ENCODE assay signal across 14 cellular contexts in genomic region chr12:12673296-12673695, GRCh38. TPM values are rescaled to one million over a fixed set of nuclear protein-coding genes. Genes with fewer than 3 reads are reported as not detected.
A peak's percentile ranks its signal among the peaks of the same experiment; 100 is the strongest.
DNase-seq lines count a peak whose midpoint lies in the region; ATAC-seq and TF ChIP-seq lines count a peak whose summit lies in the region.
"Had no signal": no experiment of that assay in that cellular context is flagged by ENCODE, and none has a peak within 500 bp of the region (broad histone marks: within the 10 kb centered on the region; RNA-seq: fewer than 3 reads in every experiment).

No MANE protein-coding gene starts in this region.

- no peak for TF ChIP-seq CTCF in MCF 10A (IDR thresholded peaks at IDR 0.05; ENCODE audit: unreplicated experiment)

- BruUV-seq in MCF 10A (replicated peaks; lab: Mats Ljungman, UMichigan), result no TSS peak

- intact Hi-C loops in MCF 10A (cut with micrococcal nuclease), result no loop called here

- peak; percentile 59 for DNase-seq in activated CD8-positive, alpha-beta memory T cell treated with anti-CD3 and anti-CD28 coated beads, Interleukin-2, amount 50 U/mL, for 48 hours
- no peak for DNase-seq in activated CD8-positive, alpha-beta memory T cell treated with anti-CD3 and anti-CD28 coated beads, Interleukin-2, amount 50 U/mL, for 4 hours
- DNase-seq in stimulated activated naive B cell treated with anti-CD40 and anti-IgM and Interleukin-4, amounts not matched to agents 10 μg/mL and 1 μg/mL and 100 μg/mL, for 72 hours, result no peak
- no peak for DNase-seq in MCF 10A (ENCODE audit: unreplicated experiment)
- DNase-seq: activated CD4-positive, alpha-beta T cell treated with anti-CD3 and anti-CD28 coated beads, Interleukin-2, amount 50 U/mL, for 4 hours; NCI-H187 treated with DMSO at 0.1 percent for 48 hours; right lobe of liver; tibial artery had no signal

- no peaks in the 10 kb centered on the region for H3K27me3 Mint-ChIP-seq in T-helper 1 cell treated with Interleukin-12 subunit alpha and Interleukin-12 subunit beta and Interleukin-4 antibody, amounts not matched to agents 30 μg/mL and 1 μg/mL, for 36 hours (ENCODE audit: low read depth)
- H3K27me3 Mint-ChIP-seq in stimulated activated naive B cell treated with anti-CD40 and anti-IgM and Interleukin-4, amounts not matched to agents 10 μg/mL and 1 μg/mL and 100 μg/mL, for 72 hours, result no peaks in the 10 kb centered on the region
- no peaks in the 10 kb centered on the region for H3K27me3 Mint-ChIP-seq in MCF 10A (ENCODE audit: insufficient read depth, unreplicated experiment)

- H3K27ac Mint-ChIP-seq in T-helper 1 cell treated with Interleukin-12 subunit alpha and Interleukin-12 subunit beta and Interleukin-4 antibody, amounts not matched to agents 30 μg/mL and 1 μg/mL, for 36 hours, result peak overlapping the region; percentile 50
- no peak overlapping the region for H3K27ac Mint-ChIP-seq in stimulated activated naive B cell treated with anti-CD40 and anti-IgM and Interleukin-4, amounts not matched to agents 10 μg/mL and 1 μg/mL and 100 μg/mL, for 72 hours
- H3K27ac Mint-ChIP-seq in MCF 10A (ENCODE audit: low read depth, unreplicated experiment), result no peak overlapping the region

- ATAC-seq in HG02588 (IDR thresholded peaks at IDR 0.05; ENCODE audit: unreplicated experiment) (peak; percentile 64), GM18858 (IDR thresholded peaks at IDR 0.05; ENCODE audit: unreplicated experiment) (no peak), GM21526 (IDR thresholded peaks at IDR 0.05; ENCODE audit: low FRiP score, unreplicated experiment) (no peak)
- peak; percentile 38 to 74 for ATAC-seq in stimulated activated naive B cell treated with anti-CD40 and anti-IgM and Interleukin-4, amounts not matched to agents 10 μg/mL and 1 μg/mL and 100 μg/mL, for 72 hours (replicated peaks)
- ATAC-seq: gastroesophageal sphincter, right lobe of liver had no signal

- peaks cover 25% of the 10 kb centered on the region for H3K4me1 Mint-ChIP-seq in T-helper 1 cell treated with Interleukin-12 subunit alpha and Interleukin-12 subunit beta and Interleukin-4 antibody, amounts not matched to agents 30 μg/mL and 1 μg/mL, for 36 hours (ENCODE audit: low read depth)
- no peaks in the 10 kb centered on the region for H3K4me1 Mint-ChIP-seq in stimulated activated naive B cell treated with anti-CD40 and anti-IgM and Interleukin-4, amounts not matched to agents 10 μg/mL and 1 μg/mL and 100 μg/mL, for 72 hours
- no peaks in the 10 kb centered on the region for H3K4me1 Mint-ChIP-seq in MCF 10A (ENCODE audit: insufficient read depth, unreplicated experiment)

- no peaks in the 10 kb centered on the region for H3K9me3 Mint-ChIP-seq in T-helper 1 cell treated with Interleukin-12 subunit alpha and Interleukin-12 subunit beta and Interleukin-4 antibody, amounts not matched to agents 30 μg/mL and 1 μg/mL, for 36 hours
- no peaks in the 10 kb centered on the region for H3K9me3 Mint-ChIP-seq in stimulated activated naive B cell treated with anti-CD40 and anti-IgM and Interleukin-4, amounts not matched to agents 10 μg/mL and 1 μg/mL and 100 μg/mL, for 72 hours
- no peaks in the 10 kb centered on the region for H3K9me3 Mint-ChIP-seq in MCF 10A (ENCODE audit: unreplicated experiment)

- CTCF ChIA-PET in MCF 10A (lab: Yijun Ruan, JAX), result no interaction called here

- POLR2A ChIA-PET in MCF 10A (lab: Yijun Ruan, JAX), result interaction anchor here (0.6 to 0.7 kb wide), 2 partner anchors 23 to 60 kb away, joined by 3 to 4 read pairs; partner anchors contain the start of gene GPR19

- H3K4me3 Mint-ChIP-seq in T-helper 1 cell treated with Interleukin-12 subunit alpha and Interleukin-12 subunit beta and Interleukin-4 antibody, amounts not matched to agents 30 μg/mL and 1 μg/mL, for 36 hours, result no peak overlapping the region
- H3K4me3 Mint-ChIP-seq in stimulated activated naive B cell treated with anti-CD40 and anti-IgM and Interleukin-4, amounts not matched to agents 10 μg/mL and 1 μg/mL and 100 μg/mL, for 72 hours, result no peak overlapping the region
- no peak overlapping the region for H3K4me3 Mint-ChIP-seq in MCF 10A (ENCODE audit: unreplicated experiment)

- H3K36me3 Mint-ChIP-seq in T-helper 1 cell treated with Interleukin-12 subunit alpha and Interleukin-12 subunit beta and Interleukin-4 antibody, amounts not matched to agents 30 μg/mL and 1 μg/mL, for 36 hours (ENCODE audit: low read depth), result peaks cover 2% of the 10 kb centered on the region
- H3K36me3 Mint-ChIP-seq in stimulated activated naive B cell treated with anti-CD40 and anti-IgM and Interleukin-4, amounts not matched to agents 10 μg/mL and 1 μg/mL and 100 μg/mL, for 72 hours, result no peaks in the 10 kb centered on the region
- H3K36me3 Mint-ChIP-seq in MCF 10A (ENCODE audit: insufficient read depth, unreplicated experiment), result no peaks in the 10 kb centered on the region

RNA-seq across cellular contexts. Expression of gene GPR19, which starts 22.7 kb away (rescaled TPM):
- total RNA-seq in MCF 10A (2022), result 0.93 TPM in 1 of 2 replicates, not detected in the other
- total RNA-seq: myocyte had no signal

RNA-seq across cellular contexts. Expression of gene CDKN1B, which starts 43.9 kb away (rescaled TPM):
- 33.9 and 41.6 TPM in 2 replicates for total RNA-seq in MCF 10A (2022)

Comparison
In these comparisons a context has a peak if more than half of its experiments do, and no peak if none do; other contexts are left out.
1. ATAC-seq: peak in HG02588 (single experiment) and stimulated activated naive B cell treated with anti-CD40 and anti-IgM and Interleukin-4, amounts not matched to agents 10 μg/mL and 1 μg/mL and 100 μg/mL, for 72 hours (2 of 2); none in GM18858 (single experiment) and GM21526 (single experiment).